In genomic region chr2:9631484-9631819, GRCh38 we compare ENCODE assay signal across 1 cellular context.
TF ChIP-seq lines count a peak whose summit lies in the region.

No MANE protein-coding gene starts in this region.

TF ChIP-seq in WTC11, 78 proteins besides CTCF, POLR2A, EP300 and RAD21 (continued from another document):
- TF ChIP-seq, protein P1, sequence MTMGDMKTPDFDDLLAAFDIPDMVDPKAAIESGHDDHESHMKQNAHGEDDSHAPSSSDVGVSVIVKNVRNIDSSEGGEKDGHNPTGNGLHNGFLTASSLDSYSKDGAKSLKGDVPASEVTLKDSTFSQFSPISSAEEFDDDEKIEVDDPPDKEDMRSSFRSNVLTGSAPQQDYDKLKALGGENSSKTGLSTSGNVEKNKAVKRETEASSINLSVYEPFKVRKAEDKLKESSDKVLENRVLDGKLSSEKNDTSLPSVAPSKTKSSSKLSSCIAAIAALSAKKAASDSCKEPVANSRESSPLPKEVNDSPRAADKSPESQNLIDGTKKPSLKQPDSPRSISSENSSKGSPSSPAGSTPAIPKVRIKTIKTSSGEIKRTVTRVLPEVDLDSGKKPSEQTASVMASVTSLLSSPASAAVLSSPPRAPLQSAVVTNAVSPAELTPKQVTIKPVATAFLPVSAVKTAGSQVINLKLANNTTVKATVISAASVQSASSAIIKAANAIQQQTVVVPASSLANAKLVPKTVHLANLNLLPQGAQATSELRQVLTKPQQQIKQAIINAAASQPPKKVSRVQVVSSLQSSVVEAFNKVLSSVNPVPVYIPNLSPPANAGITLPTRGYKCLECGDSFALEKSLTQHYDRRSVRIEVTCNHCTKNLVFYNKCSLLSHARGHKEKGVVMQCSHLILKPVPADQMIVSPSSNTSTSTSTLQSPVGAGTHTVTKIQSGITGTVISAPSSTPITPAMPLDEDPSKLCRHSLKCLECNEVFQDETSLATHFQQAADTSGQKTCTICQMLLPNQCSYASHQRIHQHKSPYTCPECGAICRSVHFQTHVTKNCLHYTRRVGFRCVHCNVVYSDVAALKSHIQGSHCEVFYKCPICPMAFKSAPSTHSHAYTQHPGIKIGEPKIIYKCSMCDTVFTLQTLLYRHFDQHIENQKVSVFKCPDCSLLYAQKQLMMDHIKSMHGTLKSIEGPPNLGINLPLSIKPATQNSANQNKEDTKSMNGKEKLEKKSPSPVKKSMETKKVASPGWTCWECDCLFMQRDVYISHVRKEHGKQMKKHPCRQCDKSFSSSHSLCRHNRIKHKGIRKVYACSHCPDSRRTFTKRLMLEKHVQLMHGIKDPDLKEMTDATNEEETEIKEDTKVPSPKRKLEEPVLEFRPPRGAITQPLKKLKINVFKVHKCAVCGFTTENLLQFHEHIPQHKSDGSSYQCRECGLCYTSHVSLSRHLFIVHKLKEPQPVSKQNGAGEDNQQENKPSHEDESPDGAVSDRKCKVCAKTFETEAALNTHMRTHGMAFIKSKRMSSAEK (CRISPR knock-in tag; IDR thresholded peaks at IDR 0.05; ENCODE audit: borderline replicate concordance), result no peak
- TF ChIP-seq, protein P2, sequence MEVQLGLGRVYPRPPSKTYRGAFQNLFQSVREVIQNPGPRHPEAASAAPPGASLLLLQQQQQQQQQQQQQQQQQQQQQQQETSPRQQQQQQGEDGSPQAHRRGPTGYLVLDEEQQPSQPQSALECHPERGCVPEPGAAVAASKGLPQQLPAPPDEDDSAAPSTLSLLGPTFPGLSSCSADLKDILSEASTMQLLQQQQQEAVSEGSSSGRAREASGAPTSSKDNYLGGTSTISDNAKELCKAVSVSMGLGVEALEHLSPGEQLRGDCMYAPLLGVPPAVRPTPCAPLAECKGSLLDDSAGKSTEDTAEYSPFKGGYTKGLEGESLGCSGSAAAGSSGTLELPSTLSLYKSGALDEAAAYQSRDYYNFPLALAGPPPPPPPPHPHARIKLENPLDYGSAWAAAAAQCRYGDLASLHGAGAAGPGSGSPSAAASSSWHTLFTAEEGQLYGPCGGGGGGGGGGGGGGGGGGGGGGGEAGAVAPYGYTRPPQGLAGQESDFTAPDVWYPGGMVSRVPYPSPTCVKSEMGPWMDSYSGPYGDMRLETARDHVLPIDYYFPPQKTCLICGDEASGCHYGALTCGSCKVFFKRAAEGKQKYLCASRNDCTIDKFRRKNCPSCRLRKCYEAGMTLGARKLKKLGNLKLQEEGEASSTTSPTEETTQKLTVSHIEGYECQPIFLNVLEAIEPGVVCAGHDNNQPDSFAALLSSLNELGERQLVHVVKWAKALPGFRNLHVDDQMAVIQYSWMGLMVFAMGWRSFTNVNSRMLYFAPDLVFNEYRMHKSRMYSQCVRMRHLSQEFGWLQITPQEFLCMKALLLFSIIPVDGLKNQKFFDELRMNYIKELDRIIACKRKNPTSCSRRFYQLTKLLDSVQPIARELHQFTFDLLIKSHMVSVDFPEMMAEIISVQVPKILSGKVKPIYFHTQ (CRISPR knock-in tag; IDR thresholded peaks at IDR 0.05), result no peak
